ENCODE assay signal across 9 cellular contexts in genomic region chr1:231335663-231336602, GRCh38. TPM values are rescaled to one million over a fixed set of nuclear protein-coding genes. Genes with fewer than 3 reads are reported as not detected.
A peak's percentile ranks its signal among the peaks of the same experiment; 100 is the strongest.
DNase-seq lines count a peak whose midpoint lies in the region; ATAC-seq and TF ChIP-seq lines count a peak whose summit lies in the region.
"Had no signal": no experiment of that assay in that cellular context is flagged by ENCODE, and none has a peak within 500 bp of the region (broad histone marks: within the 10 kb centered on the region; RNA-seq: fewer than 3 reads in every experiment).

No MANE protein-coding gene starts in this region.

- H3K9me2 ChIP-seq in GM23248 (ENCODE audit: insufficient read depth), result no peaks in the 10 kb centered on the region

- H3K4me1 ChIP-seq in GM23248 (ENCODE audit: insufficient read depth), result peaks cover 47% of the 10 kb centered on the region
- H3K4me1 ChIP-seq in gastrocnemius medialis, result peaks cover 44 to 49% of the 10 kb centered on the region in 2 donors
- H3K4me1 ChIP-seq in body of pancreas, result peaks cover 49% of the 10 kb centered on the region

- in situ Hi-C loops in GM23248 (cut with MboI), result no loop called here
- in situ Hi-C loops in gastrocnemius medialis (cut with MboI; ENCODE audit: low sequenced_read_pairs in 4 of 4), result loop anchor here in 1 of 4 donors (10.0 kb wide), 1 partner anchor 91 kb away; the partner anchor contains the start of gene GNPAT

- H3K36me3 ChIP-seq in GM23248 (ENCODE audit: low read depth), result peaks cover under 1% of the 10 kb centered on the region; the same call in 1 of the 2 replicates
- H3K36me3 ChIP-seq in gastrocnemius medialis, result no peaks in the 10 kb centered on the region
- H3K36me3 ChIP-seq in body of pancreas (replicated peaks in 1 of 2; ENCODE audit: insufficient read depth in 1 of 2, low read depth in 2 of 2), result no peaks in the 10 kb centered on the region

- H3K27ac ChIP-seq in GM23248 (no peak overlapping the region), gastrocnemius medialis (peak overlapping the region; percentile 88 to 92 (median 90)), body of pancreas (no peak overlapping the region)

- no peaks in the 10 kb centered on the region for H3K27me3 ChIP-seq in GM23248 (replicated peaks; ENCODE audit: insufficient read depth)
- no peaks in the 10 kb centered on the region for H3K27me3 ChIP-seq in gastrocnemius medialis
- no peaks in the 10 kb centered on the region for H3K27me3 ChIP-seq in body of pancreas

- ATAC-seq in gastrocnemius medialis (peak in 1 of 2 donors; percentile 3), HG02885 (IDR thresholded peaks at IDR 0.05; ENCODE audit: poor library complexity, unreplicated experiment) (no peak), GM19467 (IDR thresholded peaks at IDR 0.05; ENCODE audit: unreplicated experiment) (no peak), body of pancreas (no peak)

- peak overlapping the region; percentile 97 for H3K4me2 ChIP-seq in GM23248 (ENCODE audit: unreplicated experiment)

- peak overlapping the region; percentile 94 for H3K9ac ChIP-seq in GM23248

- no peaks in the 10 kb centered on the region for H3F3A ChIP-seq in GM23248 (ENCODE audit: insufficient read depth)

- H4K20me1 ChIP-seq in GM23248 (ENCODE audit: insufficient read depth), result peaks cover 24% of the 10 kb centered on the region; the same call in 1 of the 2 replicates

- H3K4me3 ChIP-seq in GM23248 (peak overlapping the region; percentile 98), fibroblast of mammary gland (ENCODE audit: control insufficient read depth, low read depth, low read length) (peak overlapping the region; percentile 99), gastrocnemius medialis (peak overlapping the region; percentile 75 to 91 (median 77)), body of pancreas (peak overlapping the region in 1 of 2 donors; percentile 92)

- no peak overlapping the region for H2AFZ ChIP-seq in GM23248

- DNase-seq in GM23248 (peak; percentile 47), RKO (ENCODE audit: low spot score) (peak; percentile 50), fibroblast of mammary gland (ENCODE audit: low read depth) (no peak), gastrocnemius medialis (no peak), activated gamma-delta T cell (lab: John Stamatoyannopoulos, UW) (no peak), body of pancreas (no peak)
- DNase-seq: NCI-H2171 had no signal

- TF ChIP-seq POLR2A in gastrocnemius medialis (IDR thresholded peaks at IDR 0.05) (no peak), body of pancreas (IDR thresholded peaks at IDR 0.05) (no peak)

- 40 to 47% methylated on average over 21 of the region's 21 CpGs for WGBS in GM23248 (ENCODE audit: low coverage in 1 of 2, low lambda C conversion rate in 2 of 2, missing lambda C conversion rate in 2 of 2), 2 experiments
- 32 to 39% methylated on average over 16 to 21 of the region's 21 CpGs for WGBS in body of pancreas, 2 donors

- H3K9me3 ChIP-seq in GM23248 (ENCODE audit: low read depth), result no peaks in the 10 kb centered on the region
- H3K9me3 ChIP-seq in gastrocnemius medialis, result no peaks in the 10 kb centered on the region
- no peaks in the 10 kb centered on the region for H3K9me3 ChIP-seq in body of pancreas

- TF ChIP-seq CTCF in fibroblast of mammary gland (conservative IDR thresholded peaks at IDR 0.05; ENCODE audit: control insufficient read depth, insufficient read depth, low read depth, low read length) (no peak), gastrocnemius medialis (IDR thresholded peaks at IDR 0.05 in 4 of 5, conservative IDR thresholded peaks at IDR 0.05 in 1 of 5) (no peak), body of pancreas (IDR thresholded peaks at IDR 0.05) (no peak)

- intact Hi-C loops in gastrocnemius medialis (cut with DNase I; ENCODE audit: low total_unique reads), result loop anchor here (1.0 to 5.0 kb wide), 4 partner anchors 58 to 256 kb away; partner anchors contain the start of gene GNPAT
- intact Hi-C loops in body of pancreas (cut with DNase I), result no loop called here

- H3K79me2 ChIP-seq in GM23248 (ENCODE audit: insufficient read depth), result peaks cover 94% of the 10 kb centered on the region

RNA-seq across cellular contexts. Expression of gene EXOC8, which starts 1.7 kb away (rescaled TPM):
- 12.4 and 14.6 TPM in 2 replicates for total RNA-seq in GM23248 (2014; rRNA removed; shearing (Covaris generic))
- 3.2 and 3.9 TPM in 2 replicates for polyA plus RNA-seq in GM23248 (2016; fragmentation: Nextera tagmentation; extraction: Ambion mirVana)
- total RNA-seq in gastrocnemius medialis (10 to 100 TPM; 25.4 to 50.9 (median 38.2) TPM), body of pancreas (10 to 100 TPM; 10.6 to 12.9 TPM)

RNA-seq across cellular contexts. Expression of gene SPRTN, which starts 2.2 kb away (rescaled TPM):
- total RNA-seq in GM23248 (2014; rRNA removed; shearing (Covaris generic)), result 8.3 and 15.9 TPM in 2 replicates
- 9.3 and 10.4 TPM in 2 replicates for polyA plus RNA-seq in GM23248 (2016; fragmentation: Nextera tagmentation; extraction: Ambion mirVana)
- total RNA-seq in gastrocnemius medialis (10 to 100 TPM in 3 of 4 donors, 1 to 10 TPM in 1; 8.7 to 15.1 (median 10.7) TPM), body of pancreas (10 to 100 TPM; 10.9 to 11.2 TPM)

Comparison
In these comparisons a context has a peak if more than half of its experiments do, and no peak if none do; other contexts are left out.
1. DNase-seq: peak in GM23248 (single experiment) and RKO (single experiment); none in fibroblast of mammary gland (single experiment), gastrocnemius medialis (0 of 2), activated gamma-delta T cell (single experiment) and body of pancreas (0 of 4).
2. H3K27ac ChIP-seq: peak in gastrocnemius medialis (4 of 4); none in GM23248 (single experiment) and body of pancreas (0 of 4).